ENCODE assay signal across 9 cellular contexts in the genomic region with DNA sequence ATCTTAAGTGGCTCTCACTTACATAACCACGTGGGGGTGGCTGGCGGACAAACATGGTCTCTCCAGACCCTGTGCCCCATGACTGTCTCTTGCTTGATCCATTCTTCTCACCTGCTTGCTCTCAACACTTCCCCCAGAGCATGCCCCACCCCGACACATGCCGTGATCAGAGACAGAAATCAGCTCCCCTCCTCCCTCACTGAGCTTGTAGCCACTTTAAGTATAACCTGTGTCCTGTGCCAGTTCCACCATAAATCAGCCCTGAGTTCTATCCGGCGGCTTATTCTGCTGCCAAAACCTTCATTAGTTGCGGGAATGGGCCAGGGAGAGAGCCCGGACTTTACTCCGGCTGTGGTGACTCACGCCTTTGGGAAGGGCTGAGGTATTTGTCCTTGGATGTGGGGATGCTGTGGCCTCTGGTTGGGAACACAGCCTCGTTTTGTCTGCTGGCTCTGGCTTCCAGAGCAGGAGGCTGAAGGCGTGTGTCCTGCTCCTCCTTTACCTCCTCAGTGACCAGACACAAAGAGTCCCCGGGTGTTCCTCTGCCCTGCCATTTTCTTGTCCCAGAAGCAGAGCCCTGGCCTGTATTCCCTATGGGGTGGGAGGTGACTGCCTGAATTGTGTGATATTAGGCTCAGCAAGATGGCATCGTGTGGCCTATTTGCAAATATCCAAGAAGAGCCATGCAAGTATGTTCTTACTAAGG. TPM values are rescaled to one million over a fixed set of nuclear protein-coding genes. Genes with fewer than 3 reads are reported as not detected.
A peak's percentile ranks its signal among the peaks of the same experiment; 100 is the strongest.
DNase-seq lines count a peak whose midpoint lies in the region; ATAC-seq, FAIRE-seq and TF ChIP-seq lines count a peak whose summit lies in the region.
"Had no signal": no experiment of that assay in that cellular context is flagged by ENCODE, and none has a peak within 500 bp of the region (broad histone marks: within the 10 kb centered on the region; RNA-seq: fewer than 3 reads in every experiment).

No MANE protein-coding gene starts in this region.

- peak; percentile 86 to 98 for TF ChIP-seq POLR2A in HepG2 (IDR thresholded peaks at IDR 0.05; ENCODE audit: insufficient read depth in 1 of 2, low read depth in 2 of 2, low read length in 2 of 2)

- POLR2A ChIA-PET in HepG2 (lab: Yijun Ruan, JAX), result interaction anchor here (0.8 to 21.3 kb wide), 20 partner anchors 8 to 207 kb away, joined by 3 to 839 read pairs (median 8); a partner anchor contains a TSS
- POLR2A ChIA-PET in OCI-LY7 (lab: Charles Lee), result no interaction called here

- no peaks in the 10 kb centered on the region for H3K9me2 ChIP-seq in OCI-LY7 (ENCODE audit: insufficient read depth, low read length)

- ATAC-seq in HepG2 (peak; percentile 78), upper lobe of right lung (peak; percentile 55), HG03196 (IDR thresholded peaks at IDR 0.05; ENCODE audit: unreplicated experiment) (no peak)

- TF ChIP-seq RAD21 in HepG2 (CRISPR knock-in tag; IDR thresholded peaks at IDR 0.05), result peak; percentile 6; the same call in 1 of the 2 replicates

- no peak overlapping the region for H3K27ac Mint-ChIP-seq in activated T-helper 1 cell treated with anti-CD3 and anti-CD28 coated beads, Interleukin-12 subunit alpha, Interleukin-12 subunit beta, Interleukin-2, Interleukin-4 antibody, amounts not matched to agents 30 ng/mL and 10 ng/mL and 1 ng/mL, durations not matched to agents 14 hours and 24 hours and 36 hours

- no peaks in the 10 kb centered on the region for H3K9me3 Mint-ChIP-seq in activated T-helper 1 cell treated with anti-CD3 and anti-CD28 coated beads, Interleukin-12 subunit alpha, Interleukin-12 subunit beta, Interleukin-2, Interleukin-4 antibody, amounts not matched to agents 30 ng/mL and 10 ng/mL and 1 ng/mL, durations not matched to agents 14 hours and 24 hours and 36 hours

- H3K4me2 ChIP-seq in HepG2 (ENCODE audit: low read depth, low read length), result peak overlapping the region; percentile 93
- no peak overlapping the region for H3K4me2 ChIP-seq in OCI-LY7 (ENCODE audit: low read length)

- no peak overlapping the region for H3K4me3 Mint-ChIP-seq in activated T-helper 1 cell treated with anti-CD3 and anti-CD28 coated beads, Interleukin-12 subunit alpha, Interleukin-12 subunit beta, Interleukin-2, Interleukin-4 antibody, amounts not matched to agents 30 ng/mL and 10 ng/mL and 1 ng/mL, durations not matched to agents 14 hours and 24 hours and 36 hours

- H3K4me1 ChIP-seq in HepG2 (ENCODE audit: insufficient read depth, low read length) (peaks cover 98% of the 10 kb centered on the region), upper lobe of right lung (peaks cover 30% of the 10 kb centered on the region), OCI-LY7 (ENCODE audit: insufficient read depth, low read length, poor library complexity, severe bottlenecking) (no peaks in the 10 kb centered on the region)

- H3K27ac ChIP-seq in HepG2 (ENCODE audit: extremely low read length, insufficient read depth, low read length) (peak overlapping the region; percentile 99), upper lobe of right lung (peak overlapping the region; percentile 1), OCI-LY7 (ENCODE audit: low read depth, low read length, poor library complexity, severe bottlenecking) (no peak overlapping the region)

- peak; percentile 94 for TF ChIP-seq EP300 in HepG2 (IDR thresholded peaks at IDR 0.05; ENCODE audit: low read depth in 2 of 2, low read length in 2 of 2)
- TF ChIP-seq EP300 in HepG2 (CRISPR knock-in tag; IDR thresholded peaks at IDR 0.05; ENCODE audit: borderline replicate concordance), result peak; percentile 95; the same call in 1 of the 2 replicates

- H3K27me3 ChIP-seq in bronchial epithelial cell (ENCODE audit: control insufficient read depth, insufficient read depth, low read length) (no peaks in the 10 kb centered on the region), HepG2 (ENCODE audit: control insufficient read depth in 1 of 2, insufficient read depth in 2 of 2, low read length in 2 of 2) (no peaks in the 10 kb centered on the region; a peak in 1 of 5 replicates), upper lobe of right lung (no peaks in the 10 kb centered on the region)

- WGBS in HepG2 (ENCODE audit: low lambda C conversion rate), result 2% methylated on average over 14 of the region's 14 CpGs

- H3K4me3 ChIP-seq in bronchial epithelial cell (ENCODE audit: low read depth, low read length) (no peak overlapping the region), HepG2 (replicated peaks in 1 of 3; ENCODE audit: insufficient read depth in 1 of 3, low read depth in 2 of 3, low read length in 3 of 3) (peak overlapping the region; percentile 33 to 75 (median 66)), upper lobe of right lung (no peak overlapping the region), OCI-LY7 (ENCODE audit: low read depth, low read length, poor library complexity, severe bottlenecking) (no peak overlapping the region)

- TF ChIP-seq CTCF in bronchial epithelial cell (IDR thresholded peaks at IDR 0.05; ENCODE audit: insufficient read depth, low read length, severe bottlenecking) (no peak), HepG2 (CRISPR knock-in tag; IDR thresholded peaks at IDR 0.05) (0 out of 2 replicates have a peak, but pooled peaks have one; percentile 10), upper lobe of right lung (IDR thresholded peaks at IDR 0.05) (no peak), OCI-LY7 (conservative IDR thresholded peaks at IDR 0.05; ENCODE audit: low read length) (no peak)

- peaks cover 4% of the 10 kb centered on the region for H3K27me3 Mint-ChIP-seq in activated T-helper 1 cell treated with anti-CD3 and anti-CD28 coated beads, Interleukin-12 subunit alpha, Interleukin-12 subunit beta, Interleukin-2, Interleukin-4 antibody, amounts not matched to agents 30 ng/mL and 10 ng/mL and 1 ng/mL, durations not matched to agents 14 hours and 24 hours and 36 hours (ENCODE audit: insufficient read depth)

- CTCF ChIA-PET in HepG2 (lab: Yijun Ruan, JAX; ENCODE audit: low intra/inter-chr PET ratio, low total read pairs), result no interaction called here
- CTCF ChIA-PET in OCI-LY7 (lab: Charles Lee; ENCODE audit: unreplicated experiment), result no interaction called here

- peak; percentile 93 for DNase-seq in HT-29 (ENCODE audit: low spot score)
- peak; percentile 33 for DNase-seq in bronchial epithelial cell (ENCODE audit: low read depth)
- DNase-seq in HepG2 (ENCODE audit: low spot score), result peak; percentile 98
- peak; percentile 66 for DNase-seq in upper lobe of right lung
- DNase-seq in NCI-H2107 (lab: John Stamatoyannopoulos, UW), result no peak
- no peak for DNase-seq in OCI-LY7 (ENCODE audit: low spot score)
- DNase-seq in activated T-helper 1 cell treated with anti-CD3 and anti-CD28 coated beads, Interleukin-12 subunit alpha, Interleukin-12 subunit beta, Interleukin-2, Interleukin-4 antibody, amounts not matched to agents 30 ng/mL and 10 ng/mL and 1 ng/mL, durations not matched to agents 14 hours and 24 hours and 36 hours (ENCODE audit: low spot score), result no peak
- DNase-seq: NCI-H1417 treated with DMSO at 0.1 percent for 48 hours had no signal

- H3K4me1 Mint-ChIP-seq in activated T-helper 1 cell treated with anti-CD3 and anti-CD28 coated beads, Interleukin-12 subunit alpha, Interleukin-12 subunit beta, Interleukin-2, Interleukin-4 antibody, amounts not matched to agents 30 ng/mL and 10 ng/mL and 1 ng/mL, durations not matched to agents 14 hours and 24 hours and 36 hours (ENCODE audit: low read depth), result peaks cover under 1% of the 10 kb centered on the region

- H3K9me3 ChIP-seq in HepG2 (ENCODE audit: low read length) (no peaks in the 10 kb centered on the region), upper lobe of right lung (no peaks in the 10 kb centered on the region), OCI-LY7 (ENCODE audit: low read length) (no peaks in the 10 kb centered on the region)

- BruUV-seq in HepG2 (replicated peaks; lab: Mats Ljungman, UMichigan) (no TSS peak), OCI-LY7 (replicated peaks; lab: Mats Ljungman, UMichigan) (no TSS peak)

- peaks cover 4% of the 10 kb centered on the region for H3K36me3 Mint-ChIP-seq in activated T-helper 1 cell treated with anti-CD3 and anti-CD28 coated beads, Interleukin-12 subunit alpha, Interleukin-12 subunit beta, Interleukin-2, Interleukin-4 antibody, amounts not matched to agents 30 ng/mL and 10 ng/mL and 1 ng/mL, durations not matched to agents 14 hours and 24 hours and 36 hours (ENCODE audit: low read depth)

- H2AFZ ChIP-seq in HepG2 (ENCODE audit: low read length) (no peak overlapping the region), OCI-LY7 (ENCODE audit: low read length) (no peak overlapping the region)

- FAIRE-seq in bronchial epithelial cell (lab: Jason Lieb, UNC) (no peak), HepG2 (lab: Jason Lieb, UNC) (peak; percentile 100)

- H3K79me2 ChIP-seq in HepG2 (ENCODE audit: insufficient read depth, low read length) (peaks cover 18% of the 10 kb centered on the region), OCI-LY7 (ENCODE audit: insufficient read depth, low read depth, low read length) (no peaks in the 10 kb centered on the region)

- intact Hi-C loops in HepG2 (cut with micrococcal nuclease; ENCODE audit: unreplicated experiment) (loop anchor here (2.0 kb wide), 1 partner anchor 52 kb away; a partner anchor contains a TSS), upper lobe of right lung (cut with DNase I) (loop anchor here (10.0 kb wide), 1 partner anchor 142 kb away; a partner anchor contains a TSS), OCI-LY7 (cut with micrococcal nuclease; ENCODE audit: unreplicated experiment) (no loop called here)
- intact Hi-C loops in activated T-helper 1 cell treated with anti-CD3 and anti-CD28 coated beads, Interleukin-12 subunit alpha, Interleukin-12 subunit beta, Interleukin-2, Interleukin-4 antibody, amounts not matched to agents 30 ng/mL and 10 ng/mL and 1 ng/mL, durations not matched to agents 14 hours and 24 hours and 36 hours (cut with micrococcal nuclease), result no loop called here

- no peaks in the 10 kb centered on the region for H4K20me1 ChIP-seq in HepG2 (ENCODE audit: insufficient read depth, low read length)
- no peaks in the 10 kb centered on the region for H4K20me1 ChIP-seq in OCI-LY7 (ENCODE audit: insufficient read depth, low read length)

- in situ Hi-C loops in HepG2 (cut with HindIII; ENCODE audit: extremely low pct_ligation_motif_present, low pct_unique_long_range_greater_than_20kb), result no loop called here

- peak overlapping the region; percentile 87 for H3K9ac ChIP-seq in HepG2 (ENCODE audit: insufficient read depth, low read depth, low read length)

- H3K36me3 ChIP-seq in bronchial epithelial cell (ENCODE audit: control insufficient read depth, insufficient read depth, low read length) (no peaks in the 10 kb centered on the region), HepG2 (replicated peaks in 1 of 2; ENCODE audit: control insufficient read depth in 1 of 2, insufficient read depth in 2 of 2, low read length in 2 of 2) (no peaks in the 10 kb centered on the region), upper lobe of right lung (no peaks in the 10 kb centered on the region), OCI-LY7 (ENCODE audit: insufficient read depth, low read length) (peaks cover 3% of the 10 kb centered on the region; the same call in 1 of the 2 replicates)

RNA-seq across cellular contexts. Expression of a gene that starts 21.1 kb away (rescaled TPM):
- 14.0 and 14.2 TPM in 2 replicates for total RNA-seq in HT-29 (2014; rRNA removed; shearing (Covaris generic))
- 22.9 and 25.8 TPM in 2 replicates for total RNA-seq in bronchial epithelial cell
- 46.4 and 52.4 TPM in 2 replicates for total RNA-seq in HepG2 (2016; rRNA removed; fragmentation: Illumina TruSeq; extraction: Trizol)
- total RNA-seq in HepG2 (2016; cell fraction: cytosol; rRNA removed; fragmentation: Illumina TruSeq; extraction: Trizol; ENCODE audit: low read depth), result 14.8 and 17.0 TPM in 2 replicates
- 43.9 and 45.1 TPM in 2 replicates for total RNA-seq in HepG2 (2016; cell fraction: insoluble cytoplasmic fraction; rRNA removed; fragmentation: Illumina TruSeq; extraction: Trizol)
- total RNA-seq in HepG2 (2016; cell fraction: membrane; rRNA removed; fragmentation: Illumina TruSeq; extraction: Trizol), result 53.6 and 57.7 TPM in 2 replicates
- 27.7 and 32.1 TPM in 2 replicates for total RNA-seq in HepG2 (2016; cell fraction: nucleus; rRNA removed; fragmentation: Illumina TruSeq; extraction: Trizol)
- 30.2 and 35.0 TPM in 2 replicates for polyA plus RNA-seq in HepG2 (2011; rRNA removed)
- polyA plus RNA-seq in HepG2 (2011; cell fraction: cytosol; rRNA removed), result 20.9 and 27.5 TPM in 2 replicates
- polyA plus RNA-seq in HepG2 (2011; cell fraction: nucleus; rRNA removed), result 14.0 and 17.7 TPM in 2 replicates
- polyA plus RNA-seq in HepG2 (2012), result 25.7 and 26.1 TPM in 2 replicates
- polyA plus RNA-seq in HepG2 (2016; cell fraction: cytosol; fragmentation: Illumina TruSeq; extraction: Trizol; ENCODE audit: low read depth), result 12.7 TPM in 2 replicates
- polyA plus RNA-seq in HepG2 (2016; cell fraction: insoluble cytoplasmic fraction; fragmentation: Illumina TruSeq; extraction: Trizol; ENCODE audit: low read depth), result 37.2 and 46.0 TPM in 2 replicates
- 34.9 and 37.7 TPM in 2 replicates for polyA plus RNA-seq in HepG2 (2016; cell fraction: membrane; fragmentation: Illumina TruSeq; extraction: Trizol; ENCODE audit: low read depth)
- 52.0 and 58.7 TPM in 2 replicates for polyA plus RNA-seq in HepG2 (2016; cell fraction: nucleus; fragmentation: Illumina TruSeq; extraction: Trizol; ENCODE audit: insufficient read depth, low read depth)
- 22.7 and 24.6 TPM in 2 replicates for polyA minus RNA-seq in HepG2 (2011; rRNA and poly(A)+ RNA removed; ENCODE audit: low replicate concordance)
- polyA minus RNA-seq in HepG2 (2011; cell fraction: cytosol; rRNA and poly(A)+ RNA removed), result 31.7 and 31.9 TPM in 2 replicates
- polyA minus RNA-seq in HepG2 (2011; cell fraction: nucleus; rRNA and poly(A)+ RNA removed), result 21.2 and 23.9 TPM in 2 replicates
- 57.7 TPM for total RNA-seq in upper lobe of right lung
- 25.7 and 27.7 TPM in 2 replicates for total RNA-seq in OCI-LY7 (2014; rRNA removed; shearing (Covaris generic))
- 47.9 and 50.4 TPM in 2 replicates for total RNA-seq in OCI-LY7 (2022)
- 47.0 and 50.3 TPM in 2 replicates for total RNA-seq in activated T-helper 1 cell treated with anti-CD3 and anti-CD28 coated beads, Interleukin-12 subunit alpha, Interleukin-12 subunit beta, Interleukin-2, Interleukin-4 antibody, amounts not matched to agents 30 ng/mL and 10 ng/mL and 1 ng/mL, durations not matched to agents 14 hours and 24 hours and 36 hours

RNA-seq across cellular contexts. Expression of a gene that starts 32.8 kb away (rescaled TPM):
- total RNA-seq in HT-29 (2014; rRNA removed; shearing (Covaris generic)), result 50.4 and 58.9 TPM in 2 replicates
- total RNA-seq in bronchial epithelial cell, result 13.7 and 24.3 TPM in 2 replicates
- total RNA-seq in HepG2 (2016; rRNA removed; fragmentation: Illumina TruSeq; extraction: Trizol), result 60.2 and 108 TPM in 2 replicates
- total RNA-seq in HepG2 (2016; cell fraction: cytosol; rRNA removed; fragmentation: Illumina TruSeq; extraction: Trizol; ENCODE audit: low read depth), result 18.8 and 26.1 TPM in 2 replicates
- total RNA-seq in HepG2 (2016; cell fraction: insoluble cytoplasmic fraction; rRNA removed; fragmentation: Illumina TruSeq; extraction: Trizol), result 62.5 and 109 TPM in 2 replicates
- 14.5 and 18.9 TPM in 2 replicates for total RNA-seq in HepG2 (2016; cell fraction: membrane; rRNA removed; fragmentation: Illumina TruSeq; extraction: Trizol)
- 195 TPM in 2 replicates for total RNA-seq in HepG2 (2016; cell fraction: nucleus; rRNA removed; fragmentation: Illumina TruSeq; extraction: Trizol)
- polyA plus RNA-seq in HepG2 (2011; rRNA removed), result 95.9 and 120 TPM in 2 replicates
- 30.0 and 34.7 TPM in 2 replicates for polyA plus RNA-seq in HepG2 (2011; cell fraction: cytosol; rRNA removed)
- polyA plus RNA-seq in HepG2 (2011; cell fraction: nucleus; rRNA removed), result 415 and 478 TPM in 2 replicates
- polyA plus RNA-seq in HepG2 (2012), result 194 and 235 TPM in 2 replicates
- 7.1 and 8.6 TPM in 2 replicates for polyA plus RNA-seq in HepG2 (2016; cell fraction: cytosol; fragmentation: Illumina TruSeq; extraction: Trizol; ENCODE audit: low read depth)
- polyA plus RNA-seq in HepG2 (2016; cell fraction: insoluble cytoplasmic fraction; fragmentation: Illumina TruSeq; extraction: Trizol; ENCODE audit: low read depth), result 136 and 147 TPM in 2 replicates
- polyA plus RNA-seq in HepG2 (2016; cell fraction: membrane; fragmentation: Illumina TruSeq; extraction: Trizol; ENCODE audit: low read depth), result 13.0 and 18.1 TPM in 2 replicates
- polyA plus RNA-seq in HepG2 (2016; cell fraction: nucleus; fragmentation: Illumina TruSeq; extraction: Trizol; ENCODE audit: insufficient read depth, low read depth), result 530 TPM in 2 replicates
- polyA minus RNA-seq in HepG2 (2011; rRNA and poly(A)+ RNA removed; ENCODE audit: low replicate concordance), result 33.0 and 52.4 TPM in 2 replicates
- 14.1 and 14.4 TPM in 2 replicates for polyA minus RNA-seq in HepG2 (2011; cell fraction: cytosol; rRNA and poly(A)+ RNA removed)
- 321 and 363 TPM in 2 replicates for polyA minus RNA-seq in HepG2 (2011; cell fraction: nucleus; rRNA and poly(A)+ RNA removed)
- 105 TPM for total RNA-seq in upper lobe of right lung
- 109 and 190 TPM in 2 replicates for total RNA-seq in OCI-LY7 (2014; rRNA removed; shearing (Covaris generic))
- total RNA-seq in OCI-LY7 (2022), result 190 and 206 TPM in 2 replicates
- 118 and 123 TPM in 2 replicates for total RNA-seq in activated T-helper 1 cell treated with anti-CD3 and anti-CD28 coated beads, Interleukin-12 subunit alpha, Interleukin-12 subunit beta, Interleukin-2, Interleukin-4 antibody, amounts not matched to agents 30 ng/mL and 10 ng/mL and 1 ng/mL, durations not matched to agents 14 hours and 24 hours and 36 hours

RNA-seq across cellular contexts. Expression of a gene that starts 52.0 kb away (rescaled TPM):
- total RNA-seq in HT-29 (2014; rRNA removed; shearing (Covaris generic)), result 286 and 313 TPM in 2 replicates
- total RNA-seq in bronchial epithelial cell (17.0 and 33.2 TPM in 2 replicates), HepG2 (2016; rRNA removed; fragmentation: Illumina TruSeq; extraction: Trizol) (18.0 and 25.2 TPM in 2 replicates), upper lobe of right lung (65.4 TPM), OCI-LY7 (2022) (not detected in 2 replicates)
- 13.3 and 13.8 TPM in 2 replicates for total RNA-seq in HepG2 (2016; cell fraction: cytosol; rRNA removed; fragmentation: Illumina TruSeq; extraction: Trizol; ENCODE audit: low read depth)
- total RNA-seq in HepG2 (2016; cell fraction: insoluble cytoplasmic fraction; rRNA removed; fragmentation: Illumina TruSeq; extraction: Trizol), result 14.4 and 28.1 TPM in 2 replicates
- 23.1 and 25.2 TPM in 2 replicates for total RNA-seq in HepG2 (2016; cell fraction: membrane; rRNA removed; fragmentation: Illumina TruSeq; extraction: Trizol)
- 38.6 and 38.7 TPM in 2 replicates for total RNA-seq in HepG2 (2016; cell fraction: nucleus; rRNA removed; fragmentation: Illumina TruSeq; extraction: Trizol)
- polyA plus RNA-seq in HepG2 (2011; rRNA removed), result 50.5 and 50.7 TPM in 2 replicates
- polyA plus RNA-seq in HepG2 (2011; cell fraction: cytosol; rRNA removed), result 19.0 and 24.0 TPM in 2 replicates
- 331 and 391 TPM in 2 replicates for polyA plus RNA-seq in HepG2 (2011; cell fraction: nucleus; rRNA removed)
- 15.7 and 38.4 TPM in 2 replicates for polyA plus RNA-seq in HepG2 (2012)
- polyA plus RNA-seq in HepG2 (2016; cell fraction: cytosol; fragmentation: Illumina TruSeq; extraction: Trizol; ENCODE audit: low read depth), result 15.1 and 15.9 TPM in 2 replicates
- 17.3 and 21.5 TPM in 2 replicates for polyA plus RNA-seq in HepG2 (2016; cell fraction: insoluble cytoplasmic fraction; fragmentation: Illumina TruSeq; extraction: Trizol; ENCODE audit: low read depth)
- polyA plus RNA-seq in HepG2 (2016; cell fraction: membrane; fragmentation: Illumina TruSeq; extraction: Trizol; ENCODE audit: low read depth), result 23.7 and 24.5 TPM in 2 replicates
- 84.3 and 87.4 TPM in 2 replicates for polyA plus RNA-seq in HepG2 (2016; cell fraction: nucleus; fragmentation: Illumina TruSeq; extraction: Trizol; ENCODE audit: insufficient read depth, low read depth)
- 73.4 and 78.1 TPM in 2 replicates for polyA minus RNA-seq in HepG2 (2011; rRNA and poly(A)+ RNA removed; ENCODE audit: low replicate concordance)
- polyA minus RNA-seq in HepG2 (2011; cell fraction: cytosol; rRNA and poly(A)+ RNA removed), result 10.9 and 17.8 TPM in 2 replicates
- 61.9 and 63.1 TPM in 2 replicates for polyA minus RNA-seq in HepG2 (2011; cell fraction: nucleus; rRNA and poly(A)+ RNA removed)
- total RNA-seq in OCI-LY7 (2014; rRNA removed; shearing (Covaris generic)), result not detected in 2 replicates
- not detected in 2 replicates for total RNA-seq in activated T-helper 1 cell treated with anti-CD3 and anti-CD28 coated beads, Interleukin-12 subunit alpha, Interleukin-12 subunit beta, Interleukin-2, Interleukin-4 antibody, amounts not matched to agents 30 ng/mL and 10 ng/mL and 1 ng/mL, durations not matched to agents 14 hours and 24 hours and 36 hours

Comparison
In these comparisons a context has a peak if more than half of its experiments do, and no peak if none do; other contexts are left out.
1. DNase-seq: peak in HT-29 (single experiment), bronchial epithelial cell (single experiment), HepG2 (single experiment) and upper lobe of right lung (single experiment); none in NCI-H2107 (single experiment), OCI-LY7 (single experiment) and activated T-helper 1 cell treated with anti-CD3 and anti-CD28 coated beads, Interleukin-12 subunit alpha, Interleukin-12 subunit beta, Interleukin-2, Interleukin-4 antibody, amounts not matched to agents 30 ng/mL and 10 ng/mL and 1 ng/mL, durations not matched to agents 14 hours and 24 hours and 36 hours (single experiment).
2. H3K4me3 ChIP-seq: peak in HepG2 (3 of 3); none in bronchial epithelial cell (single experiment), upper lobe of right lung (single experiment) and OCI-LY7 (single experiment).
3. RNA of a gene that starts 52.0 kb away (total RNA-seq): 286 to 313 TPM in HT-29, 65.4 TPM in upper lobe of right lung (single experiment), 17.0 to 33.2 TPM in bronchial epithelial cell and 13.3 to 38.7 TPM in HepG2; not detected in OCI-LY7 and not detected in activated T-helper 1 cell treated with anti-CD3 and anti-CD28 coated beads, Interleukin-12 subunit alpha, Interleukin-12 subunit beta, Interleukin-2, Interleukin-4 antibody, amounts not matched to agents 30 ng/mL and 10 ng/mL and 1 ng/mL, durations not matched to agents 14 hours and 24 hours and 36 hours; every median in the first group is over 10 times any median in the second.
4. intact Hi-C loops: an anchor here in HepG2 (2.0 kb wide) and upper lobe of right lung (10.0 kb wide); none called in OCI-LY7 and activated T-helper 1 cell treated with anti-CD3 and anti-CD28 coated beads, Interleukin-12 subunit alpha, Interleukin-12 subunit beta, Interleukin-2, Interleukin-4 antibody, amounts not matched to agents 30 ng/mL and 10 ng/mL and 1 ng/mL, durations not matched to agents 14 hours and 24 hours and 36 hours.